21 cellular contexts compared by ENCODE assay signal in the genomic region with DNA sequence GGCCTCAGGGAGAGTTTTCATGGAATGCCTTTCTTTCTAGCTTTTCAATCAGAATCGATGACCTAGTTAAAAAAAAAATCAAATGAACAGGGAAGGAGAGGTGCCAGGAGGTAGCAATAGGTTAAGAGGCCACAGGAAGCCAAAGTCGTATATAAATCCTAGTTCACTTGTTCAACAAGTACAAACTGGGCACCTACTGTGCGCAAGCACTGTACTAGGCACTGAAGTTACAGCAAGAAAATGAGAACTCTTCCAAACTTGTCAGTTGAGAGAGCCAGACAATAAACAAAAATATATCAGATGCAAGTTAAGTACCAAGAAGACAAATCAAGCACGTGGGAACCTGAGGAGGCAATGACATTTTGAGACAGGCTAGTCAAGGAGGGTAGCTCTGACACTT.
"Had no signal": no experiment of that assay in that cellular context is flagged by ENCODE, and none has a peak within 500 bp of the region (broad histone marks: within the 10 kb centered on the region; RNA-seq: fewer than 3 reads in every experiment).

No MANE protein-coding gene starts in this region.

- H3K36me3 ChIP-seq: neural progenitor cell had no signal

- H3K27ac Mint-ChIP-seq: activated naive CD4-positive, alpha-beta T cell treated with anti-CD3 and anti-CD28 coated beads for 36 hours; neural progenitor cell; T-helper 2 cell treated with Interferon-gamma antibody and Interleukin-4, amounts not matched to agents 5 μg/mL and 100 μg/mL, for 36 hours had no signal

- H3K9me3 Mint-ChIP-seq: activated naive CD4-positive, alpha-beta T cell treated with anti-CD3 and anti-CD28 coated beads for 36 hours; brain; memory B cell; neural progenitor cell; T-helper 2 cell treated with Interferon-gamma antibody and Interleukin-4, amounts not matched to agents 5 μg/mL and 100 μg/mL, for 36 hours had no signal

- H3K27ac ChIP-seq: gastroesophageal sphincter, heart left ventricle, neural progenitor cell, thoracic aorta, upper lobe of right lung had no signal

- H3K4me3 Mint-ChIP-seq: activated naive CD4-positive, alpha-beta T cell treated with anti-CD3 and anti-CD28 coated beads for 36 hours; memory B cell; neural progenitor cell; T-helper 2 cell treated with Interferon-gamma antibody and Interleukin-4, amounts not matched to agents 5 μg/mL and 100 μg/mL, for 36 hours had no signal

- H3K9me3 ChIP-seq: esophagus squamous epithelium, gastroesophageal sphincter, heart left ventricle, thoracic aorta, upper lobe of right lung had no signal

- H3K4me3 ChIP-seq: esophagus squamous epithelium, gastroesophageal sphincter, heart left ventricle, neural progenitor cell, thoracic aorta, upper lobe of right lung had no signal

- ATAC-seq: gastroesophageal sphincter, SK-N-SH treated with all-trans-retinoic acid at 6 μM for 48 hours had no signal

- DNase-seq: activated CD8-positive, alpha-beta memory T cell treated with anti-CD3 and anti-CD28 coated beads, Interleukin-2, amount 50 U/mL, for 48 hours; activated effector memory CD4-positive, alpha-beta T cell treated with Interleukin-2 at 50 U/mL for 16 hours; activated T-cell treated with anti-CD3 and anti-CD28 coated beads, Interleukin-2, amount 50 U/mL, for 48 hours; aorta; effector CD4-positive, alpha-beta T cell; esophagus squamous epithelium; heart left ventricle; left cardiac atrium; retina; stimulated activated CD4-positive, alpha-beta T cell treated with anti-CD3 and anti-CD28 coated beads, Interleukin-2, amount 100 ng/mL, for 48 hours; stimulated activated CD8-positive, alpha-beta memory T cell treated with anti-CD3 and anti-CD28 coated beads, Interleukin-4, amount 100 ng/mL, for 48 hours; stimulated activated naive CD4-positive, alpha-beta T cell treated with Interleukin-2 at 50 U/mL for 16 hours; upper lobe of right lung had no signal

- H3K27me3 ChIP-seq: esophagus squamous epithelium, gastroesophageal sphincter, heart left ventricle, neural progenitor cell, upper lobe of right lung had no signal

- H3K27me3 Mint-ChIP-seq: brain, memory B cell had no signal
